In the genomic region with DNA sequence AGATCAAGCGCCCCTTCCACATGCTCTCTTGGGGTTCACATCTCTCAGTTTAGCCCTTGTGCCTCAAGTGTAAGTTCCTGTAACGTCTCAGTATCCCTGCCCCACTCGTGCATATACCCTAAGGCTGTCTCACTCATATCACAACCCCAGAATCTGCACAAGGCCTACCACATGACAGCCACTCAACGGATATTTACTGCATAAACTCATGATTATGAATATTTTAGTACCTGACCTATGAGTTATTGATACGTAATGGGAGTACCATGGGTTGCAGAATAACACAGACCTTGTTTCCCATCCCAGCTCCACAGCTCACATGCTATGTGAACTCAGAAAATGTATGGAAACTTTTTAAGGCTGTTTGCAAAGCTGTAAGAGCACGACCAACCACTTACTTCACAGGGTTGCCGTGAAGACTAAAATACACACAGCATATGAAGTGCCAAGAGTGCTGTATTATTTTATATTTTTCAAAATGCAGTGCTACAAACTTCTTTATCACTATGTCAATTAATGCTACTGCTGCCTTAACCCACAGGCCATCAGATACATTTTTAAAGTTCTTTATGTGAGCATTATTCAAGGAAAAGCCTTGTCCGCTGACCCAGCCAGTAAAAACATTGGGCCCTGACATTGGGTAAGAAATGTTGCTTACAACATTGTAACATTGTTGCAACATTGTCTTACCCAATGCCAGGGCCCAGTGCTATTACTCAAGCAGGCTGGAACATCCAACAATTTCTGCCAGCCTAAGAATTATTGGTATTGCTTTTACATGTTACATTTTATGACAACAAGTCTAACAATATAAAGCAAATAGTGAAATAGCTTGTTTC, we compare ENCODE assay signal across 11 cellular contexts.
DNase-seq lines count a peak whose midpoint lies in the region; ATAC-seq and TF ChIP-seq lines count a peak whose summit lies in the region.
"Had no signal": no experiment of that assay in that cellular context is flagged by ENCODE, and none has a peak within 500 bp of the region (broad histone marks: within the 10 kb centered on the region; RNA-seq: fewer than 3 reads in every experiment).

No MANE protein-coding gene starts in this region.

- CTCF ChIA-PET in Panc1 (lab: Charles Lee), result interaction anchor here (1.0 kb wide), 1 partner anchor 22 kb away, joined by 6 read pairs; no protein-coding TSS in a partner anchor

- H3K36me3 ChIP-seq in Panc1 (ENCODE audit: control insufficient read depth, insufficient read depth, low read length) (no peaks in the 10 kb centered on the region), prostate gland (no peaks in the 10 kb centered on the region)

- no TSS peak for BruUV-seq in Panc1 (replicated peaks; lab: Mats Ljungman, UMichigan)

- H3K4me3 ChIP-seq in AG10803 (ENCODE audit: low read length) (no peak overlapping the region), Panc1 (ENCODE audit: low read depth in 2 of 2, low read length in 2 of 2) (no peak overlapping the region), prostate gland (no peak overlapping the region)

- no peak for TF ChIP-seq CTCF in AG10803 (conservative IDR thresholded peaks at IDR 0.05; ENCODE audit: low read length)
- no peak for TF ChIP-seq CTCF in Panc1 (IDR thresholded peaks at IDR 0.05)
- no peak for TF ChIP-seq CTCF in prostate gland (IDR thresholded peaks at IDR 0.05)

- no peak for ATAC-seq in Panc1
- ATAC-seq in GM18502 (IDR thresholded peaks at IDR 0.05; ENCODE audit: poor library complexity, unreplicated experiment), result no peak
- ATAC-seq in HG03045 (IDR thresholded peaks at IDR 0.05; ENCODE audit: unreplicated experiment), result no peak
- no peak for ATAC-seq in GM19035 (IDR thresholded peaks at IDR 0.05; ENCODE audit: unreplicated experiment)

- H3K27ac ChIP-seq in Panc1 (ENCODE audit: low read length), result peak overlapping the region; percentile 9; the same call in 1 of the 2 replicates
- H3K27ac ChIP-seq in prostate gland, result no peak overlapping the region

- intact Hi-C loops in Panc1 (cut with micrococcal nuclease; ENCODE audit: unreplicated experiment) (no loop called here), prostate gland (cut with DNase I) (no loop called here)

- DNase-seq in AG10803 (ENCODE audit: low read depth) (peak; percentile 92), Panc1 (ENCODE audit: low read depth, low spot score) (no peak), fibroblast of the conjunctiva (ENCODE audit: low read depth) (peak; percentile 81), prostate gland (ENCODE audit: low spot score) (peak; percentile 55), NCI-H524 (lab: John Stamatoyannopoulos, UW) (no peak)
- DNase-seq: activated CD4-positive, alpha-beta T cell treated with anti-CD3 and anti-CD28 coated beads for 4 hours; C1 segment of cervical spinal cord; NCI-H1694 treated with DMSO at 0.1 percent for 48 hours had no signal

- H3K9me3 ChIP-seq in Panc1 (ENCODE audit: control insufficient read depth, insufficient read depth, low read depth, low read length) (no peaks in the 10 kb centered on the region), prostate gland (no peaks in the 10 kb centered on the region)

- H3K27me3 ChIP-seq in Panc1 (ENCODE audit: control insufficient read depth, insufficient read depth, low read length), result no peaks in the 10 kb centered on the region
- no peaks in the 10 kb centered on the region for H3K27me3 ChIP-seq in prostate gland (replicated peaks; ENCODE audit: insufficient read depth)

- no peak for TF ChIP-seq POLR2A in prostate gland (IDR thresholded peaks at IDR 0.05)

- POLR2A ChIA-PET in Panc1 (lab: Charles Lee), result no interaction called here

- no peaks in the 10 kb centered on the region for H3K4me1 ChIP-seq in Panc1 (ENCODE audit: control insufficient read depth, insufficient read depth, low read length)
- peaks cover 4% of the 10 kb centered on the region for H3K4me1 ChIP-seq in prostate gland (replicated peaks)

- WGBS in prostate gland, result 89% methylated on average over 8 of the region's 8 CpGs

- in situ Hi-C loops in Panc1 (cut with HindIII; ENCODE audit: low pct_unique_long_range_greater_than_20kb, low sequenced_read_pairs), result no loop called here

Comparison
In these comparisons a context has a peak if more than half of its experiments do, and no peak if none do; other contexts are left out.
1. DNase-seq: peak in AG10803 (single experiment), fibroblast of the conjunctiva (single experiment) and prostate gland (single experiment); none in Panc1 (single experiment) and NCI-H524 (0 of 2).